25 cellular contexts compared by ENCODE assay signal in the genomic region with DNA sequence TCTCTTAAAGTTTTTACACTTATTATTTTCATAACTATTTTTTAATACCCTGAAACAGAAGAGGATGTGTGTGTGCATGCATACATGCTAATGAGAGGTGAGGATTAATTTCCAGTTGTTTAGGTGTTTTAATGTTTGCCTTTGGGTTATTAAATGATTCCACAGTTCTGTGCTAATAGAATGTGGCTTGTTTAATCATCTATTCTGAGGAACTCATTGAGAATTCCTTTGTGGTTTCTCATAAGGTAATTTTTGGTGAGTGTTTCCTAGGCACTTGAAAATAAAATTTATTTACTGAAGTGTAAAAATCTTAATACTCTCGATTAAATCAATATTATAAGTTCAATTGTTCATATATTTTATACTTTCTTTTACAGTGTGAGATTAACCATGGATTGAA. TPM values are rescaled to one million over a fixed set of nuclear protein-coding genes. Genes with fewer than 3 reads are reported as not detected.
"Had no signal": no experiment of that assay in that cellular context is flagged by ENCODE, and none has a peak within 500 bp of the region (broad histone marks: within the 10 kb centered on the region; RNA-seq: fewer than 3 reads in every experiment).

No MANE protein-coding gene starts in this region.

- DNase-seq: activated B cell treated with CpG ODN at 0.5 μM for 24 hours; activated CD4-positive, alpha-beta T cell treated with anti-CD3 and anti-CD28 coated beads for 36 hours; activated CD4-positive, alpha-beta T cell treated with anti-CD3 and anti-CD28 coated beads, Interleukin-2, amount 50 U/mL, for 4 hours; activated CD8-positive, alpha-beta memory T cell treated with anti-CD3 and anti-CD28 coated beads for 24 hours; activated CD8-positive, alpha-beta memory T cell treated with anti-CD3 and anti-CD28 coated beads, Interleukin-2, amount 50 U/mL, for 48 hours; activated naive CD4-positive, alpha-beta T cell; activated naive CD8-positive, alpha-beta T cell treated with anti-CD3 and anti-CD28 coated beads for 36 hours; activated T-cell treated with anti-CD3 and anti-CD28 coated beads, Interleukin-2, amount 50 U/mL, for 4 hours; body of pancreas; caudate nucleus; effector memory CD4-positive, alpha-beta T cell; head of caudate nucleus; islet precursor cell; left ventricle myocardium inferior; midbrain; natural killer cell; stimulated activated CD4-positive, alpha-beta T cell treated with anti-CD3 and anti-CD28 coated beads, Interleukin-2, amount 100 ng/mL, for 48 hours; stimulated activated CD8-positive, alpha-beta memory T cell treated with anti-CD3 and anti-CD28 coated beads, Interleukin-4, amount 100 ng/mL, for 48 hours; stimulated activated naive B cell treated with anti-CD40 and anti-IgM and Interleukin-4, amounts not matched to agents 10 μg/mL and 1 μg/mL and 100 μg/mL, for 72 hours; T1000; transverse colon had no signal

- FAIRE-seq: urothelium cell line had no signal

- H3K27me3 ChIP-seq: body of pancreas, esophagus muscularis mucosa, gastroesophageal sphincter, transverse colon had no signal

- H3K4me1 ChIP-seq: body of pancreas, esophagus muscularis mucosa, gastroesophageal sphincter, left ventricle myocardium inferior, transverse colon had no signal

- H3K4me3 ChIP-seq: body of pancreas, esophagus muscularis mucosa, gastroesophageal sphincter, left ventricle myocardium inferior, transverse colon had no signal

- ATAC-seq: activated CD4-positive, alpha-beta T cell treated with anti-CD3 and anti-CD28 coated beads for 36 hours; activated T-cell treated with anti-CD3 and anti-CD28 coated beads, Interleukin-2, amount 50 U/mL, for 4 hours; body of pancreas; gastroesophageal sphincter; natural killer cell; stimulated activated naive B cell treated with anti-CD40 and anti-IgM and Interleukin-4, amounts not matched to agents 10 μg/mL and 1 μg/mL and 100 μg/mL, for 72 hours had no signal

- H3K36me3 ChIP-seq: esophagus muscularis mucosa, gastroesophageal sphincter, left ventricle myocardium inferior, transverse colon had no signal

- H3K27ac ChIP-seq: body of pancreas, esophagus muscularis mucosa, gastroesophageal sphincter, left ventricle myocardium inferior, transverse colon had no signal

- H3K9me3 ChIP-seq: body of pancreas, transverse colon had no signal

RNA-seq across cellular contexts. Expression of a gene that starts 38.0 kb away (rescaled TPM):
- total RNA-seq: activated naive CD8-positive, alpha-beta T cell treated with anti-CD3 and anti-CD28 coated beads for 36 hours; activated T-cell treated with anti-CD3 and anti-CD28 coated beads, Interleukin-2, amount 50 U/mL, for 4 hours; activated T-helper 2 cell treated with anti-CD3 and anti-CD28 coated beads, Interferon-gamma antibody, Interleukin-2, Interleukin-4, amounts not matched to agents 10 μg/mL and 5 μg/mL and 100 μg/mL, durations not matched to agents 14 hours and 24 hours and 36 hours; natural killer cell had no signal
